In the genomic region with DNA sequence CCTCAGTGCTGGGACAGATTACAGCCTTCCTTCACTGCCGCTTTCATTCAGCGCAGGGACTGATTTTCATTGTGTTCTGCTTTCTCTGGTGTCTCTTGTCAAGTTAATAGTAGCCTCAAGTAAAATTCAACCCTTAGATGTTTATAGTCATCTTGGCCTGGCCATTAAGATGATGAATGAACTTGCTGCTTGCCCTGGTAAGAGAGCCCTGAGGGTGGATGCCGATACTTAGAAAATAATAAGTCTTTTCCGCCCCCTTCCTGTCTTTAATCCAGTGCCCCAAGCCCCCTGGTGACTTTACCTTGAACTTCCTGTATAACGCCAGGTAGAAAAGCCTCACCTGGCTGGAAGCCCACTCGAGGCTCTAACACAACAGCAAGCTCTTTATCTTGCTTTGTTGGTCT, we compare ENCODE assay signal across 26 cellular contexts.
DNase-seq lines count a peak whose midpoint lies in the region; ATAC-seq, FAIRE-seq and TF ChIP-seq lines count a peak whose summit lies in the region.
"Had no signal": no experiment of that assay in that cellular context is flagged by ENCODE, and none has a peak within 500 bp of the region (broad histone marks: within the 10 kb centered on the region; RNA-seq: fewer than 3 reads in every experiment).

No MANE protein-coding gene starts in this region.

- no peak overlapping the region for H3K18ac ChIP-seq in trophoblast cell (ENCODE audit: low read length)

- H3K27me3 ChIP-seq in GM23338 (ENCODE audit: insufficient read depth) (no peaks in the 10 kb centered on the region), trophoblast cell (ENCODE audit: insufficient read depth, low read length) (no peaks in the 10 kb centered on the region), gastroesophageal sphincter (no peaks in the 10 kb centered on the region)
- H3K27me3 ChIP-seq: heart right ventricle, SJSA1, suprapubic skin had no signal

- TF ChIP-seq POLR2A in gastroesophageal sphincter (IDR thresholded peaks at IDR 0.05) = no peak

- H3K27ac Mint-ChIP-seq in GM23338 = no peak overlapping the region
- H3K27ac Mint-ChIP-seq: activated CD8-positive, alpha-beta memory T cell treated with anti-CD3 and anti-CD28 coated beads, Interleukin-2, amount 10 ng/mL, durations not matched to agents 7 days and 5 days; activated naive CD4-positive, alpha-beta T cell treated with anti-CD3 and anti-CD28 coated beads, Interleukin-2, amount 50 U/mL, for 24 hours; CD8-positive, alpha-beta memory T cell; IgD-negative memory B cell; stimulated activated effector memory CD8-positive, alpha-beta T cell treated with anti-CD3 and anti-CD28 coated beads, Interleukin-12 subunit alpha, Interleukin-12 subunit beta, amount 100 ng/mL, for 72 hours had no signal

- H4K20me1 ChIP-seq in GM23338 (replicated peaks; ENCODE audit: insufficient read depth) = no peaks in the 10 kb centered on the region

- no CpG with 5 or more reads among the region's 6 CpGs for WGBS in trophoblast cell (ENCODE audit: extremely low coverage, insufficient coverage, insufficient read length)
- WGBS in gastroesophageal sphincter (ENCODE audit: low coverage in 1 of 2), 2 donors = 65 to 71% methylated on average over 3 to 5 of the region's 6 CpGs

- H3K9me3 ChIP-seq in trophoblast cell (ENCODE audit: insufficient read depth, low read depth, low read length) = peaks cover 2% of the 10 kb centered on the region
- no peaks in the 10 kb centered on the region for H3K9me3 ChIP-seq in gastroesophageal sphincter
- H3K9me3 ChIP-seq: heart right ventricle, prostate gland, SJSA1, suprapubic skin had no signal

- H2AFZ ChIP-seq in GM23338 (peak overlapping the region; percentile 75), trophoblast cell (ENCODE audit: insufficient read depth, low read length, poor library complexity) (no peak overlapping the region)

- H3K14ac ChIP-seq in trophoblast cell (ENCODE audit: low read length) = peak overlapping the region; percentile 58

- 0 out of 2 replicates have a peak, but pooled peaks cover 5% of the 10 kb centered on the region for H3K9me2 ChIP-seq in GM23338 (ENCODE audit: insufficient read depth)

- H3K79me1 ChIP-seq in trophoblast cell (ENCODE audit: low read length) = peaks cover 6% of the 10 kb centered on the region

- peak; percentile 54 for FAIRE-seq in endometrium (lab: Jason Lieb, UNC)
- FAIRE-seq: endothelial cell of umbilical vein, GM19239 had no signal

- TF ChIP-seq EP300 in gastroesophageal sphincter (IDR thresholded peaks at IDR 0.05) = no peak

- H3K4ac ChIP-seq in trophoblast cell (ENCODE audit: low read depth, low read length) = no peak overlapping the region

- no peak overlapping the region for H3K4me3 Mint-ChIP-seq in GM23338
- H3K4me3 Mint-ChIP-seq: activated CD8-positive, alpha-beta memory T cell treated with anti-CD3 and anti-CD28 coated beads, Interleukin-2, amount 10 ng/mL, durations not matched to agents 7 days and 5 days; activated naive CD4-positive, alpha-beta T cell treated with anti-CD3 and anti-CD28 coated beads, Interleukin-2, amount 50 U/mL, for 24 hours; CD8-positive, alpha-beta memory T cell; IgD-negative memory B cell; stimulated activated effector memory CD8-positive, alpha-beta T cell treated with anti-CD3 and anti-CD28 coated beads, Interleukin-12 subunit alpha, Interleukin-12 subunit beta, amount 100 ng/mL, for 72 hours had no signal

- H3K4me1 Mint-ChIP-seq in GM23338 = peaks cover 19% of the 10 kb centered on the region
- H3K4me1 Mint-ChIP-seq: activated CD8-positive, alpha-beta memory T cell treated with anti-CD3 and anti-CD28 coated beads, Interleukin-2, amount 10 ng/mL, durations not matched to agents 7 days and 5 days; activated naive CD4-positive, alpha-beta T cell treated with anti-CD3 and anti-CD28 coated beads, Interleukin-2, amount 50 U/mL, for 24 hours; CD8-positive, alpha-beta memory T cell; IgD-negative memory B cell; stimulated activated effector memory CD8-positive, alpha-beta T cell treated with anti-CD3 and anti-CD28 coated beads, Interleukin-12 subunit alpha, Interleukin-12 subunit beta, amount 100 ng/mL, for 72 hours had no signal

- CTCF ChIA-PET in HEK293T (lab: Yijun Ruan, JAX) = no interaction called here

- H3K36me3 ChIP-seq in GM23338 (ENCODE audit: insufficient read depth) (no peaks in the 10 kb centered on the region), trophoblast cell (ENCODE audit: control insufficient read depth in 1 of 2, insufficient read depth in 2 of 2, low read length in 2 of 2) (no peaks in the 10 kb centered on the region), gastroesophageal sphincter (no peaks in the 10 kb centered on the region)
- H3K36me3 ChIP-seq: prostate gland, SJSA1, suprapubic skin had no signal

- no peak overlapping the region for H2AK5ac ChIP-seq in trophoblast cell (ENCODE audit: low read length)

- H3K4me3 ChIP-seq in GM23338 (no peak overlapping the region), trophoblast cell (ENCODE audit: low read depth, low read length) (no peak overlapping the region), gastroesophageal sphincter (no peak overlapping the region)
- H3K4me3 ChIP-seq: heart right ventricle, prostate gland, SJSA1, suprapubic skin had no signal

- no peaks in the 10 kb centered on the region for H3K9me3 Mint-ChIP-seq in GM23338
- H3K9me3 Mint-ChIP-seq: activated naive CD4-positive, alpha-beta T cell treated with anti-CD3 and anti-CD28 coated beads, Interleukin-2, amount 50 U/mL, for 24 hours; CD8-positive, alpha-beta memory T cell; IgD-negative memory B cell; stimulated activated effector memory CD8-positive, alpha-beta T cell treated with anti-CD3 and anti-CD28 coated beads, Interleukin-12 subunit alpha, Interleukin-12 subunit beta, amount 100 ng/mL, for 72 hours had no signal

- H3K4me2 ChIP-seq in GM23338 (peak overlapping the region; percentile 60; the same call in 1 of the 2 replicates), trophoblast cell (ENCODE audit: low read length) (peak overlapping the region; percentile 24)

- no peak overlapping the region for H4K8ac ChIP-seq in trophoblast cell (ENCODE audit: low read depth, low read length)

- H3F3A ChIP-seq in GM23338 (replicated peaks; ENCODE audit: low read depth) = no peaks in the 10 kb centered on the region

- H3K9ac ChIP-seq in trophoblast cell (ENCODE audit: low read length) = no peak overlapping the region

- H3K79me2 ChIP-seq in GM23338 (replicated peaks; ENCODE audit: insufficient read depth) (no peaks in the 10 kb centered on the region), trophoblast cell (ENCODE audit: control insufficient read depth, insufficient read depth, low read length, poor library complexity) (no peaks in the 10 kb centered on the region)

- H3K4me1 ChIP-seq in GM23338 (ENCODE audit: insufficient read depth) = no peaks in the 10 kb centered on the region; the same call in 1 of the 2 replicates
- H3K4me1 ChIP-seq in trophoblast cell (ENCODE audit: control insufficient read depth in 1 of 2, insufficient read depth in 2 of 2, low read length in 2 of 2) = peaks cover 18 to 27% of the 10 kb centered on the region in 2 experiments
- peaks cover 0 to 19% (median 0%) of the 10 kb centered on the region in 3 donors for H3K4me1 ChIP-seq in gastroesophageal sphincter
- H3K4me1 ChIP-seq: prostate gland, SJSA1, suprapubic skin had no signal

- H2BK12ac ChIP-seq in trophoblast cell (ENCODE audit: low read length) = peak overlapping the region; percentile 6

- no peak overlapping the region for H2BK120ac ChIP-seq in trophoblast cell (ENCODE audit: insufficient read depth, low read length, poor library complexity)

- H2BK5ac ChIP-seq in trophoblast cell (ENCODE audit: low read depth, low read length, poor library complexity) = no peak overlapping the region

- no peaks in the 10 kb centered on the region for H3K27me3 Mint-ChIP-seq in GM23338 (ENCODE audit: insufficient read depth, low read depth, poor library complexity)
- H3K27me3 Mint-ChIP-seq: activated naive CD4-positive, alpha-beta T cell treated with anti-CD3 and anti-CD28 coated beads, Interleukin-2, amount 50 U/mL, for 24 hours had no signal

- H3K27ac ChIP-seq in GM23338 (ENCODE audit: low read depth) = no peak overlapping the region
- peak overlapping the region; percentile 40 for H3K27ac ChIP-seq in trophoblast cell (ENCODE audit: low read depth, low read length)
- H3K27ac ChIP-seq in gastroesophageal sphincter = no peak overlapping the region
- H3K27ac ChIP-seq: heart right ventricle, prostate gland, SJSA1, suprapubic skin had no signal

- TF ChIP-seq CTCF in GM23338 (conservative IDR thresholded peaks at IDR 0.05; ENCODE audit: low read depth in 2 of 2) (peak in 1 of 2 experiments; percentile 31; a peak in 1 of 4 replicates), gastroesophageal sphincter (IDR thresholded peaks at IDR 0.05) (no peak)

- no peaks in the 10 kb centered on the region for H3K36me3 Mint-ChIP-seq in GM23338 (ENCODE audit: low read depth)
- H3K36me3 Mint-ChIP-seq: activated CD8-positive, alpha-beta memory T cell treated with anti-CD3 and anti-CD28 coated beads, Interleukin-2, amount 10 ng/mL, durations not matched to agents 7 days and 5 days; activated naive CD4-positive, alpha-beta T cell treated with anti-CD3 and anti-CD28 coated beads, Interleukin-2, amount 50 U/mL, for 24 hours; CD8-positive, alpha-beta memory T cell; IgD-negative memory B cell; stimulated activated effector memory CD8-positive, alpha-beta T cell treated with anti-CD3 and anti-CD28 coated beads, Interleukin-12 subunit alpha, Interleukin-12 subunit beta, amount 100 ng/mL, for 72 hours had no signal

- peak; percentile 77 for ATAC-seq in GM23338
- ATAC-seq in HG03139 (IDR thresholded peaks at IDR 0.05; ENCODE audit: unreplicated experiment) = no peak
- no peak for ATAC-seq in gastroesophageal sphincter
- ATAC-seq: activated CD8-positive, alpha-beta memory T cell treated with anti-CD3 and anti-CD28 coated beads, Interleukin-2, amount 10 ng/mL, durations not matched to agents 7 days and 5 days; heart right ventricle; Panc1; stimulated activated effector memory CD8-positive, alpha-beta T cell treated with anti-CD3 and anti-CD28 coated beads, Interleukin-12 subunit alpha, Interleukin-12 subunit beta, amount 100 ng/mL, for 72 hours had no signal

- POLR2A ChIA-PET in HEK293T (lab: Yijun Ruan, JAX) = no interaction called here

- no peak overlapping the region for H4K91ac ChIP-seq in trophoblast cell (ENCODE audit: low read depth, low read length)

- H3K23ac ChIP-seq in trophoblast cell (ENCODE audit: low read length) = no peak overlapping the region

- H4K12ac ChIP-seq in trophoblast cell (ENCODE audit: low read depth, low read length) = no peak overlapping the region

- DNase-seq in GM23338 (ENCODE audit: low spot score) (peak; percentile 72), HEK293T (ENCODE audit: extremely low spot score) (no peak), trophoblast cell (no peak), NOMO-1 (lab: John Stamatoyannopoulos, UW; ENCODE audit: unreplicated experiment in 2 of 2) (no peak)
- DNase-seq: activated CD4-positive, alpha-beta T cell treated with anti-CD3 and anti-CD28 coated beads for 48 hours; activated CD8-positive, alpha-beta memory T cell treated with anti-CD3 and anti-CD28 coated beads, Interleukin-2, amount 10 ng/mL, durations not matched to agents 7 days and 5 days; aorta; CD8-positive, alpha-beta memory T cell; dermis blood vessel endothelial cell; DND-41; heart right ventricle; NCI-H1105 treated with DMSO at 0.1 percent for 48 hours; NCI-H345; stimulated activated CD4-positive, alpha-beta T cell treated with anti-CD3 and anti-CD28 coated beads, Interleukin-2, amount 100 ng/mL, for 24 hours had no signal

TF ChIP-seq in HEK293T, 16 proteins besides CTCF, POLR2A, EP300 and RAD21 (continues in another document):
- no peak for TF ChIP-seq SUZ12 (IDR thresholded peaks at IDR 0.05)
